Comparison of ENCODE assay signal across 8 cellular contexts in the genomic region with DNA sequence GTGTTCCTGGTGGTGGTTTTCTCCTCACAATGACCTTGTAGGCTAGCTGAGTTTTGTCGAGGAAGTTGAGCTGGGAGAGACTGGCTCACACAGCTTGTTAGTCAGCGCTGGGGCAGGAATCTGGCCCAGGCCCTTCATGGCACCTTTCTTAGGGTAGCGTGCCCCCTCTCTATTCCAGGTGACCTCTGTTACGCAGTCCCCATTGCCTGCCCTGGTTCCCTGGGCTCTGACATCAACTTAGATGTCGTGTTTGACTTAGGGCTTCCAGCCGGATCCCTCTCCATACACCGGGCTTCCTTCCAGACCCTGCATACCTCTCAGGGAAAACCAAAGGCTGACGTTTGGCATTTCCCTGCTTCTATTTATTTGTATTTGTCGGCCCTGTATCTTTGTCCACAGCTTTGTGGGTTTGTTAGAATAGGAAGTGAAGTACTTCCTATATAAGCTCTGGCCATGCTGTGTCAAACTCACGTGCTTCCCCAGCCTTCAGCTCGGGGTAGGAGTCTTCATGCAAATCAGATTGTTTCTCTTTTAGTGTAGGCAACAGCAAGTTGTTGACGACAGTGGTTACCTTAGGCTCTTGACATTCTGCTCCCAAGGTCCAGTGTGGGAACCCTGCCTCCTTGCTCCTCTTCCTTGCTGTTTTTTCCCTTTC. TPM values are rescaled to one million over a fixed set of nuclear protein-coding genes. Genes with fewer than 3 reads are reported as not detected.
DNase-seq lines count a peak whose midpoint lies in the region; ATAC-seq and TF ChIP-seq lines count a peak whose summit lies in the region.

No MANE protein-coding gene starts in this region.

- DNase-seq in GM06990 (ENCODE audit: extremely low read depth, insufficient read length), result no peak
- DNase-seq in activated CD4-positive, alpha-beta T cell treated with anti-CD3 and anti-CD28 coated beads, Interleukin-2, amount 50 U/mL, for 48 hours, result peak; percentile 34 to 48
- peak; percentile 85 for DNase-seq in germinal center (ENCODE audit: low spot score)
- peak; percentile 81 for DNase-seq in renal cortical epithelial cell (ENCODE audit: low read depth)
- DNase-seq in HuH-7.5 (ENCODE audit: low spot score), result no peak
- DNase-seq in NCI-H1436 (lab: John Stamatoyannopoulos, UW), result no peak

- ATAC-seq in GM21360 (IDR thresholded peaks at IDR 0.05; ENCODE audit: unreplicated experiment) (peak; percentile 71), HG03575 (IDR thresholded peaks at IDR 0.05; ENCODE audit: extremely low read depth, insufficient number of reproducible peaks, low FRiP score, unreplicated experiment) (peak; percentile 37)

- H3K27me3 ChIP-seq in GM06990 (replicated peaks; ENCODE audit: control insufficient read depth, insufficient read depth, low read length), result no peaks in the 10 kb centered on the region

- no peak for TF ChIP-seq CTCF in GM06990 (IDR thresholded peaks at IDR 0.05; ENCODE audit: insufficient read depth, low read length, poor library complexity, severe bottlenecking)

- peak overlapping the region; percentile 59 for H3K4me3 ChIP-seq in GM06990 (replicated peaks; ENCODE audit: low read depth, low read length)

- no peaks in the 10 kb centered on the region for H3K36me3 ChIP-seq in GM06990 (ENCODE audit: control insufficient read depth, insufficient read depth, low read length)

RNA-seq across cellular contexts. Expression of a gene that starts 12.8 kb away (rescaled TPM):
- 147 and 267 TPM in 2 replicates for total RNA-seq in renal cortical epithelial cell

Comparison
In these comparisons a context has a peak if more than half of its experiments do, and no peak if none do; other contexts are left out.
1. DNase-seq: peak in activated CD4-positive, alpha-beta T cell treated with anti-CD3 and anti-CD28 coated beads, Interleukin-2, amount 50 U/mL, for 48 hours (2 of 2), germinal center (single experiment) and renal cortical epithelial cell (single experiment); none in GM06990 (single experiment), HuH-7.5 (single experiment) and NCI-H1436 (single experiment).